8 cellular contexts compared by ENCODE assay signal in the genomic region with DNA sequence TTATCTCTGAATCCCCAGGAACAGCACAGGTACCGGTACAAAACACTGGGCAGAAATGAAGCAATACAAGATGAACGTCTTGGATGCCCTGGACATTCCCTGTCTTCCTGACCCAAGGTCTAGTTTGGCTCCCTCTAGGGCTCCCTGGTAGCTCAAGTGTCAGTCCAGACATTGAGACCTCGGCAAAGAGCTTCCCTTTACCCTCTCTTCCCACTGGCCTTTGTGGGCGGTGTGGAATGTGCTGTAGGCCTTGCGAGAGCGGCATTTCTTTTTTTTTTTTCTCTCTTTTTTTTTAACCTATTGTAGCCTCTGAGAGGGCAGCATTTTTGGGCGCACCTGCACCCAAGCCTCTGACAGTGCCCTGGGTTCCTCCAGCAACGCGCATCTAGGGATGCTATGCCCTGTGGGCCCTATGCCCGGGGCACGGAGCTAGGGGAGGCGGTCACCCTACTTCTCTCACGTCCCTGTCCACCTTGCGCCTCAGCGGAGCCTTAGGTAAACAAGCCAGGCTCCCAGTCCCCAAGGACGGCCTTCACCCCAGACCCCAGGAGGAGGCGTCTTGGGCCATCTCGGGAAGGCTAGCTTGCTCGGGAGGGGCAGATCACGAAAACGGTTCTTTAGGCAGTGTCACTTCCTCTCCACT. TPM values are rescaled to one million over a fixed set of nuclear protein-coding genes. Genes with fewer than 3 reads are reported as not detected.
DNase-seq lines count a peak whose midpoint lies in the region; TF ChIP-seq lines count a peak whose summit lies in the region.

No MANE protein-coding gene starts in this region.

- peak; percentile 67 to 72 for DNase-seq in Caco-2
- DNase-seq in choroid plexus epithelial cell (ENCODE audit: low read depth): peak; percentile 64
- peak; percentile 27 for DNase-seq in mucosa of gallbladder (ENCODE audit: low spot score)
- no peak for DNase-seq in NCI-H2196 treated with DMSO at 0.1 percent for 48 hours (lab: John Stamatoyannopoulos, UW; ENCODE audit: unreplicated experiment)
- DNase-seq in GM19240 (ENCODE audit: insufficient read length, low spot score): no peak
- no peak for DNase-seq in NCI-H748 treated with DMSO at 0.1 percent for 48 hours (lab: John Stamatoyannopoulos, UW)
- no peak for DNase-seq in activated CD4-positive, alpha-beta T cell treated with anti-CD3 and anti-CD28 coated beads, Interleukin-2, amount 50 U/mL, for 1 hour

- TF ChIP-seq CTCF in Caco-2 (IDR thresholded peaks at IDR 0.05; ENCODE audit: insufficient read depth in 1 of 2, low read depth in 1 of 2, low read length in 1 of 2, severe bottlenecking in 1 of 2, unreplicated experiment in 1 of 2): peak; percentile 17 to 25
- TF ChIP-seq CTCF in choroid plexus epithelial cell (conservative IDR thresholded peaks at IDR 0.05; ENCODE audit: low read depth, low read length): peak; percentile 20

- H3K4me3 Mint-ChIP-seq in Caco-2 (ENCODE audit: unreplicated experiment): peak overlapping the region; percentile 71

- H3K4me1 Mint-ChIP-seq in Caco-2 (ENCODE audit: low read depth, unreplicated experiment): peaks cover 33% of the 10 kb centered on the region

- peaks cover 30% of the 10 kb centered on the region for H3K4me1 ChIP-seq in Caco-2

- H3K27ac ChIP-seq in KOPT-K1 (ENCODE audit: low read depth, low read length, poor library complexity, severe bottlenecking): peak overlapping the region; percentile 93

- H3K4me3 ChIP-seq in Caco-2 (ENCODE audit: low read depth, low read length) (peak overlapping the region; percentile 87), choroid plexus epithelial cell (ENCODE audit: low read depth, low read length) (peak overlapping the region; percentile 65)

- H3K27me3 ChIP-seq in Caco-2 (replicated peaks; ENCODE audit: control insufficient read depth, insufficient read depth, low read length): no peaks in the 10 kb centered on the region

- H3K36me3 Mint-ChIP-seq in Caco-2 (ENCODE audit: insufficient read depth, unreplicated experiment): peaks cover 21% of the 10 kb centered on the region

- H3K27me3 Mint-ChIP-seq in Caco-2 (ENCODE audit: insufficient read depth, unreplicated experiment): no peaks in the 10 kb centered on the region

- H3K9me3 Mint-ChIP-seq in Caco-2 (ENCODE audit: unreplicated experiment): no peaks in the 10 kb centered on the region

- TSS peak; percentile 27 for BruUV-seq in Caco-2 (replicated peaks; lab: Mats Ljungman, UMichigan)

- intact Hi-C loops in Caco-2 (cut with micrococcal nuclease; ENCODE audit: unreplicated experiment): loop anchor here (1.0 kb wide), 1 partner anchor 19 kb away; no protein-coding TSS in a partner anchor

- H3K27ac Mint-ChIP-seq in Caco-2 (ENCODE audit: unreplicated experiment): peak overlapping the region; percentile 66

- H3K9me3 ChIP-seq in Caco-2 (no peaks in the 10 kb centered on the region), KOPT-K1 (ENCODE audit: insufficient read depth, low read length, poor library complexity, severe bottlenecking) (no peaks in the 10 kb centered on the region)

- H3K36me3 ChIP-seq in Caco-2 (ENCODE audit: control insufficient read depth, insufficient read depth, low read length) (no peaks in the 10 kb centered on the region), KOPT-K1 (ENCODE audit: insufficient read depth, low read length) (no peaks in the 10 kb centered on the region; the same call in 1 of the 2 replicates)

- CTCF ChIA-PET in Caco-2 (lab: Charles Lee): interaction anchor here (0.5 to 3.5 kb wide), 10 partner anchors 10 to 563 kb away, joined by 3 to 27 read pairs (median 4); a partner anchor contains a TSS

- POLR2A ChIA-PET in Caco-2 (lab: Charles Lee): interaction anchor here (0.7 to 3.5 kb wide), 7 partner anchors 13 to 277 kb away, joined by 3 to 27 read pairs (median 6); a partner anchor contains a TSS

RNA-seq across cellular contexts. Expression of a gene that starts 1.2 kb away (rescaled TPM):
- 40.0 and 43.9 TPM in 2 replicates for total RNA-seq in Caco-2 (2022)
- total RNA-seq in mucosa of gallbladder: 46.5 TPM

Comparison
In these comparisons a context has a peak if more than half of its experiments do, and no peak if none do; other contexts are left out.
1. DNase-seq: peak in Caco-2 (2 of 2), choroid plexus epithelial cell (single experiment) and mucosa of gallbladder (single experiment); none in NCI-H2196 treated with DMSO at 0.1 percent for 48 hours (single experiment), GM19240 (single experiment), NCI-H748 treated with DMSO at 0.1 percent for 48 hours (single experiment) and activated CD4-positive, alpha-beta T cell treated with anti-CD3 and anti-CD28 coated beads, Interleukin-2, amount 50 U/mL, for 1 hour (single experiment).